20 cellular contexts compared by ENCODE assay signal in genomic region chr5:154236-154635, GRCh38. TPM values are rescaled to one million over a fixed set of nuclear protein-coding genes. Genes with fewer than 3 reads are reported as not detected.
"Had no signal": no experiment of that assay in that cellular context is flagged by ENCODE, and none has a peak within 500 bp of the region (broad histone marks: within the 10 kb centered on the region; RNA-seq: fewer than 3 reads in every experiment).

No MANE protein-coding gene starts in this region.

- H3K4me1 ChIP-seq: ascending aorta, gastroesophageal sphincter had no signal

- DNase-seq: activated CD4-positive, alpha-beta T cell treated with anti-CD3 and anti-CD28 coated beads for 4 hours; activated CD8-positive, alpha-beta T cell treated with anti-CD3 and anti-CD28 coated beads, Interleukin-2, amount 10 ng/mL, durations not matched to agents 7 days and 5 days; activated naive CD4-positive, alpha-beta T cell treated with Interleukin-2 at 50 U/mL for 16 hours; activated naive CD8-positive, alpha-beta T cell treated with anti-CD3 and anti-CD28 coated beads, Interleukin-2, amount 50 U/mL, for 24 hours; effector CD4-positive, alpha-beta T cell; hypothalamus; left cardiac atrium; mucosa of descending colon; naive thymus-derived CD8-positive, alpha-beta T cell; stimulated activated CD4-positive, alpha-beta T cell treated with anti-CD3 and anti-CD28 coated beads, Interleukin-12 subunit alpha, Interleukin-12 subunit beta, amount 100 ng/mL, for 4 hours; stimulated activated naive CD4-positive, alpha-beta T cell; substantia nigra; T-helper 2 cell; trophoblast cell had no signal

- H3K4me3 ChIP-seq: ascending aorta, gastroesophageal sphincter, mucosa of descending colon had no signal

- H3K27ac ChIP-seq: ascending aorta, gastroesophageal sphincter had no signal

- H3K36me3 ChIP-seq: ascending aorta, gastroesophageal sphincter had no signal

- ATAC-seq: activated CD8-positive, alpha-beta T cell treated with anti-CD3 and anti-CD28 coated beads, Interleukin-2, amount 10 ng/mL, durations not matched to agents 7 days and 5 days; activated naive CD8-positive, alpha-beta T cell treated with anti-CD3 and anti-CD28 coated beads, Interleukin-2, amount 50 U/mL, for 24 hours; gastroesophageal sphincter; left cardiac atrium; mucosa of descending colon; naive thymus-derived CD8-positive, alpha-beta T cell had no signal

- H3K9me3 ChIP-seq: ascending aorta, mucosa of descending colon had no signal

- H3K27me3 ChIP-seq: ascending aorta had no signal

RNA-seq across cellular contexts. Expression of gene LRRC14B, which starts 37.1 kb away (rescaled TPM):
- total RNA-seq: activated CD8-positive, alpha-beta T cell treated with anti-CD3 and anti-CD28 coated beads, Interleukin-2, amount 10 ng/mL, durations not matched to agents 7 days and 5 days; activated T-helper 1 cell treated with anti-CD3 and anti-CD28 coated beads, Interleukin-12 subunit alpha, Interleukin-12 subunit beta, Interleukin-2, Interleukin-4 antibody, amounts not matched to agents 30 ng/mL and 10 ng/mL and 1 ng/mL, durations not matched to agents 14 hours and 24 hours and 36 hours; ascending aorta; epithelial cell of proximal tubule; gastroesophageal sphincter; lung microvascular endothelial cell; mucosa of descending colon; naive thymus-derived CD8-positive, alpha-beta T cell; omental fat pad had no signal
